In genomic region chr13:78596701-78597550, GRCh38 we compare ENCODE assay signal across 12 cellular contexts. TPM values are rescaled to one million over a fixed set of nuclear protein-coding genes. Genes with fewer than 3 reads are reported as not detected.
DNase-seq lines count a peak whose midpoint lies in the region; FAIRE-seq and TF ChIP-seq lines count a peak whose summit lies in the region.
"Had no signal": no experiment of that assay in that cellular context is flagged by ENCODE, and none has a peak within 500 bp of the region (broad histone marks: within the 10 kb centered on the region; RNA-seq: fewer than 3 reads in every experiment).

No MANE protein-coding gene starts in this region.

- H3K9ac ChIP-seq in HUES48 (ENCODE audit: low read depth, low read length) (no peak overlapping the region), endothelial cell of umbilical vein (replicated peaks; ENCODE audit: extremely low read depth, insufficient read depth, low read length) (no peak overlapping the region)

- DNase-seq in COLO668 (lab: John Stamatoyannopoulos, UW; ENCODE audit: unreplicated experiment) (peak; percentile 96), endothelial cell of umbilical vein (ENCODE audit: low read depth, low spot score) (no peak), ovary (no peak), NCI-H1436 treated with DMSO at 0.1 percent for 48 hours (lab: John Stamatoyannopoulos, UW) (no peak), SK-N-DZ (ENCODE audit: low spot score) (no peak)
- DNase-seq: NCI-H1048, NCI-H774 had no signal

- 10% methylated on average over 53 of the region's 53 CpGs for WGBS in ovary, 3 donors

- H3K27me3 ChIP-seq in HUES48 (ENCODE audit: control insufficient read depth, insufficient read depth, low read length) (peaks cover 100% of the 10 kb centered on the region), endothelial cell of umbilical vein (ENCODE audit: control insufficient read depth in 2 of 2, insufficient read depth in 2 of 2, low read length in 2 of 2) (peaks cover 88 to 97% of the 10 kb centered on the region in 2 experiments), neuron (ENCODE audit: insufficient read depth, low read length) (peaks cover 95% of the 10 kb centered on the region), ovary (no peaks in the 10 kb centered on the region)

- FAIRE-seq in endothelial cell of umbilical vein (lab: Jason Lieb, UNC) = no peak
- FAIRE-seq: GM18507 had no signal

- H4K20me1 ChIP-seq in endothelial cell of umbilical vein (replicated peaks; ENCODE audit: control insufficient read depth, extremely low read depth, insufficient read depth, low read length) = no peaks in the 10 kb centered on the region

- POLR2A ChIA-PET in endothelial cell of umbilical vein (lab: Charles Lee) = no interaction called here

- H3K27ac ChIP-seq in HUES48 (ENCODE audit: low read depth, low read length) (no peak overlapping the region), endothelial cell of umbilical vein (ENCODE audit: insufficient read depth, low read depth, low read length) (no peak overlapping the region), ovary (no peak overlapping the region)
- H3K27ac ChIP-seq: ascending aorta, HL-60 had no signal

- H3K9me3 ChIP-seq in HUES48 (ENCODE audit: control insufficient read depth, insufficient read depth, low read length) = no peaks in the 10 kb centered on the region
- H3K9me3 ChIP-seq in endothelial cell of umbilical vein (replicated peaks; ENCODE audit: control insufficient read depth, insufficient read depth, low read length) = no peaks in the 10 kb centered on the region
- no peaks in the 10 kb centered on the region for H3K9me3 ChIP-seq in neuron (ENCODE audit: low read length)
- peaks cover 0 to 10% of the 10 kb centered on the region in 2 donors for H3K9me3 ChIP-seq in ovary
- H3K9me3 ChIP-seq: ascending aorta had no signal

- H3K79me2 ChIP-seq in endothelial cell of umbilical vein (ENCODE audit: control insufficient read depth, insufficient read depth, low read length) = no peaks in the 10 kb centered on the region

- H3K4me2 ChIP-seq in endothelial cell of umbilical vein (ENCODE audit: insufficient read depth, low read length) = peak overlapping the region; percentile 25

- no peaks in the 10 kb centered on the region for H3K9me1 ChIP-seq in endothelial cell of umbilical vein (replicated peaks; ENCODE audit: control insufficient read depth, extremely low read depth, insufficient read depth, low read length)

- TF ChIP-seq POLR2A in endothelial cell of umbilical vein (IDR thresholded peaks at IDR 0.05; ENCODE audit: low read depth, low read length) = no peak
- TF ChIP-seq POLR2A in ovary (IDR thresholded peaks at IDR 0.05) = no peak

- peaks cover 46% of the 10 kb centered on the region for H3K4me1 ChIP-seq in HUES48 (ENCODE audit: control insufficient read depth, insufficient read depth, low read length)
- H3K4me1 ChIP-seq in endothelial cell of umbilical vein (ENCODE audit: control insufficient read depth, extremely low read depth, insufficient read depth, low read length) = peaks cover 6% of the 10 kb centered on the region
- H3K4me1 ChIP-seq in neuron (ENCODE audit: insufficient read depth, low read length) = peaks cover 23% of the 10 kb centered on the region
- peaks cover 6% of the 10 kb centered on the region for H3K4me1 ChIP-seq in ovary (ENCODE audit: insufficient read depth)

- H3K36me3 ChIP-seq in HUES48 (ENCODE audit: control insufficient read depth, insufficient read depth, low read length) (no peaks in the 10 kb centered on the region), endothelial cell of umbilical vein (ENCODE audit: control insufficient read depth in 2 of 2, extremely low read depth in 1 of 2, insufficient read depth in 2 of 2, low read length in 2 of 2) (no peaks in the 10 kb centered on the region), neuron (ENCODE audit: insufficient read depth, low read length) (no peaks in the 10 kb centered on the region), ovary (no peaks in the 10 kb centered on the region)
- H3K36me3 ChIP-seq: ascending aorta had no signal

- no TSS peak for BruUV-seq in endothelial cell of umbilical vein (replicated peaks; lab: Mats Ljungman, UMichigan)

- no peak for TF ChIP-seq EP300 in ovary (IDR thresholded peaks at IDR 0.05)

- H2AFZ ChIP-seq in endothelial cell of umbilical vein (ENCODE audit: low read depth, low read length) (no peak overlapping the region), neuron (ENCODE audit: low read depth, low read length) (peak overlapping the region; percentile 60)

- intact Hi-C loops in endothelial cell of umbilical vein (cut with micrococcal nuclease) (loop anchor here (5.0 kb wide), 1 partner anchor 275 kb away; no protein-coding TSS in a partner anchor), ovary (cut with DNase I) (no loop called here)

- H3K4me3 ChIP-seq in HUES48 (ENCODE audit: low read depth, low read length) (peak overlapping the region; percentile 60), endothelial cell of umbilical vein (replicated peaks in 1 of 3; ENCODE audit: insufficient read depth in 1 of 3, low read depth in 1 of 3, low read length in 3 of 3) (no peak overlapping the region), neuron (ENCODE audit: low read length) (peak overlapping the region; percentile 45), ovary (no peak overlapping the region)

- TF ChIP-seq CTCF in endothelial cell of umbilical vein (IDR thresholded peaks at IDR 0.05; ENCODE audit: extremely low read depth in 1 of 2, insufficient read depth in 1 of 2, low read depth in 1 of 2, low read length in 2 of 2) (no peak), ovary (IDR thresholded peaks at IDR 0.05) (no peak)

- dilution Hi-C loops in endothelial cell of umbilical vein (cut with MboI; ENCODE audit: extremely low pct_ligation_motif_present, low sequenced_read_pairs) = no loop called here

- CTCF ChIA-PET in endothelial cell of umbilical vein (lab: Charles Lee) = interaction anchor here (1.1 to 1.3 kb wide), 2 partner anchors 10 kb away, joined by 3 to 4 read pairs; no protein-coding TSS in a partner anchor

TF ChIP-seq in endothelial cell of umbilical vein, 7 proteins besides CTCF, POLR2A, EP300 and RAD21:
- TF ChIP-seq EZH2 (IDR thresholded peaks at IDR 0.05; ENCODE audit: borderline replicate concordance, low read depth, low read length, severe bottlenecking) (peak; percentile 74), JUN (IDR thresholded peaks at IDR 0.05; ENCODE audit: borderline replicate concordance, insufficient read depth, insufficient read length, low read depth) (no peak)

RNA-seq across cellular contexts. Expression of gene POU4F1, which starts 6.4 kb away (rescaled TPM):
- total RNA-seq in endothelial cell of umbilical vein (0.39 and 1.1 TPM in 2 replicates), ovary (not detected)
- polyA plus RNA-seq in endothelial cell of umbilical vein (0.27 and 0.30 TPM in 2 replicates), ovary (under 1 TPM in 1 of 2 donors, not detected in 1; 0.02 TPM)
- 0.21 and 0.32 TPM in 2 replicates for polyA plus RNA-seq in endothelial cell of umbilical vein (2011; cell fraction: cytosol; rRNA removed)
- polyA plus RNA-seq in endothelial cell of umbilical vein (2011; cell fraction: nucleus; rRNA removed) = 2.9 and 3.4 TPM in 2 replicates
- polyA plus RNA-seq in endothelial cell of umbilical vein (2012) = 0.08 and 0.52 TPM in 2 replicates
- 0.10 and 0.25 TPM in 2 replicates for polyA minus RNA-seq in endothelial cell of umbilical vein
- polyA minus RNA-seq in endothelial cell of umbilical vein (2011; cell fraction: cytosol; rRNA and poly(A)+ RNA removed) = not detected
- 0.53 TPM in 2 replicates for polyA minus RNA-seq in endothelial cell of umbilical vein (2011; cell fraction: nucleus; rRNA and poly(A)+ RNA removed)
- polyA plus RNA-seq in SK-N-DZ (2014; cell fraction: cytosol; rRNA removed) = 0.02 and 0.18 TPM in 2 replicates
- polyA plus RNA-seq in SK-N-DZ (2014; cell fraction: nucleus; rRNA removed) = 0.40 and 0.51 TPM in 2 replicates
- total RNA-seq: ascending aorta had no signal

Comparison
In these comparisons a context has a peak if more than half of its experiments do, and no peak if none do; other contexts are left out.
1. H3K4me3 ChIP-seq: peak in HUES48 (single experiment) and neuron (single experiment); none in endothelial cell of umbilical vein (0 of 3) and ovary (single experiment).